8 cellular contexts compared by ENCODE assay signal in the genomic region with DNA sequence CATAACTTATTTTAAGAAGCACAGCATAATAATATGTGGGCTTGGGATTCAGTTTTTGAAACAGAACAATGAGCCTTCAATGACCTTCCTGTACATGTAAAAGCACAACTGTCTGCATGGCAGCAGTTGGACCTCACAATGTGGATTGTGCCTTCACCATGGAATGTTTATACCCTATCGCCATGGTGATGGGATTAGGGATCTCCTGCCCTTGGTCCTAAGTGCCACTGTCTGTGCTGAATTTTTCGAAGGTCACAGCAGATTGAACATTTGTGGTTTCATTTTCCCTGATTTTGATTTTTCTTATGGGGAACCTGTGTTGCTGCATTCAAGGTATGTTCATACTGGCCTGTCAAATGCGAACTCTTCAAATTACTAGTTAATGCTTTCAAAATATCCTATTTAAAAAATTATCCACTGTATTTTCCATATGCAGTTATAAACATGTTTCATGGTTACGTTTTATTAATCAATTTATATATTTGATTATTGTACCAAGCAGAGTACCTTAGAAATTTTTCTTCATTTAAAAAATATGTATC.
DNase-seq lines count a peak whose midpoint lies in the region; ATAC-seq and TF ChIP-seq lines count a peak whose summit lies in the region.
"Not testable (repeated sequence)": the region's sequence is repeated elsewhere in the genome, so short reads cannot be mapped to it uniquely, and the experiment has no call there.

No MANE protein-coding gene starts in this region.

- H3K9me2 ChIP-seq in PC-3 (replicated peaks; ENCODE audit: low read length), result not testable (repeated sequence)

- H3K36me3 Mint-ChIP-seq in HFFc6 (ENCODE audit: low read depth); activated CD8-positive, alpha-beta T cell treated with anti-CD3 and anti-CD28 coated beads, Interleukin-2, amount 10 ng/mL, durations not matched to agents 7 days and 5 days (ENCODE audit: low read depth): not testable (repeated sequence)

- H3K4me2 ChIP-seq in PC-3 (ENCODE audit: low read length), result not testable (repeated sequence)

- H3K36me3 ChIP-seq in PC-3 (ENCODE audit: low read depth, low read length), result not testable (repeated sequence)

- not testable (repeated sequence) for H3K4me1 Mint-ChIP-seq in HFFc6 (ENCODE audit: low read depth); activated CD8-positive, alpha-beta T cell treated with anti-CD3 and anti-CD28 coated beads, Interleukin-2, amount 10 ng/mL, durations not matched to agents 7 days and 5 days (ENCODE audit: low read depth)

- H4K20me1 ChIP-seq in PC-3 (ENCODE audit: low read length), result not testable (repeated sequence)

- H2AFZ ChIP-seq in PC-3 (ENCODE audit: low read length), result not testable (repeated sequence)

- POLR2A ChIA-PET in PC-3 (lab: Charles Lee; ENCODE audit: unreplicated experiment); activated CD8-positive, alpha-beta T cell treated with anti-CD3 and anti-CD28 coated beads, Interleukin-2, amount 10 ng/mL, durations not matched to agents 7 days and 5 days (lab: Charles Lee): not testable (repeated sequence)

- H3K4me3 ChIP-seq in PC-3 (ENCODE audit: low read length), result not testable (repeated sequence)

- CTCF ChIA-PET in PC-3 (lab: Charles Lee); activated CD8-positive, alpha-beta T cell treated with anti-CD3 and anti-CD28 coated beads, Interleukin-2, amount 10 ng/mL, durations not matched to agents 7 days and 5 days (lab: Charles Lee): not testable (repeated sequence)

- H3K27ac Mint-ChIP-seq in HFFc6; activated CD8-positive, alpha-beta T cell treated with anti-CD3 and anti-CD28 coated beads, Interleukin-2, amount 10 ng/mL, durations not matched to agents 7 days and 5 days: not testable (repeated sequence)

- H3K9me3 ChIP-seq in PC-3 (ENCODE audit: low read length), result not testable (repeated sequence)

- H3K27me3 Mint-ChIP-seq in HFFc6 (ENCODE audit: insufficient read depth); activated CD8-positive, alpha-beta T cell treated with anti-CD3 and anti-CD28 coated beads, Interleukin-2, amount 10 ng/mL, durations not matched to agents 7 days and 5 days (ENCODE audit: low read depth): not testable (repeated sequence)

- intact Hi-C loops in PC-3 (cut with micrococcal nuclease); posterior vena cava (cut with DNase I): not testable (repeated sequence)

- H3K4me1 ChIP-seq in PC-3 (ENCODE audit: insufficient read depth, low read length), result not testable (repeated sequence)

- TF ChIP-seq CTCF in HFFc6 (IDR thresholded peaks at IDR 0.05); PC-3 (conservative IDR thresholded peaks at IDR 0.05; ENCODE audit: low read depth, low read length): not testable (repeated sequence)

- ATAC-seq in HG03439 (IDR thresholded peaks at IDR 0.05; ENCODE audit: unreplicated experiment), result peak; percentile 43
- ATAC-seq in PC-3; activated CD8-positive, alpha-beta T cell treated with anti-CD3 and anti-CD28 coated beads, Interleukin-2, amount 10 ng/mL, durations not matched to agents 7 days and 5 days: not testable (repeated sequence)

- not testable (repeated sequence) for H3K27me3 ChIP-seq in PC-3 (ENCODE audit: low read length)

- in situ Hi-C loops in ACHN (cut with HindIII; ENCODE audit: low pct_ligation_motif_present, low pct_unique_long_range_greater_than_20kb, low sequenced_read_pairs), result not testable (repeated sequence)

- H3F3A ChIP-seq in PC-3 (ENCODE audit: low read length, unreplicated experiment), result not testable (repeated sequence)

- H3K9me3 Mint-ChIP-seq in HFFc6, result peaks cover 20% of the 10 kb centered on the region
- H3K9me3 Mint-ChIP-seq in activated CD8-positive, alpha-beta T cell treated with anti-CD3 and anti-CD28 coated beads, Interleukin-2, amount 10 ng/mL, durations not matched to agents 7 days and 5 days (ENCODE audit: insufficient read depth), result peaks cover 15% of the 10 kb centered on the region

- not testable (repeated sequence) for H3K4me3 Mint-ChIP-seq in HFFc6; activated CD8-positive, alpha-beta T cell treated with anti-CD3 and anti-CD28 coated beads, Interleukin-2, amount 10 ng/mL, durations not matched to agents 7 days and 5 days

- not testable (repeated sequence) for H3K9ac ChIP-seq in PC-3 (ENCODE audit: low read length)

- not testable (repeated sequence) for BruUV-seq in PC-3 (replicated peaks; lab: Mats Ljungman, UMichigan)

- DNase-seq in ACHN (peak; percentile 1), HFFc6 (peak; percentile 0), PC-3 (peak; percentile 1), cerebellar cortex (ENCODE audit: low spot score) (peak; percentile 0), kidney tubule cell (ENCODE audit: low spot score) (peak; percentile 1), posterior vena cava (ENCODE audit: low spot score) (peak; percentile 7)
- peak; percentile 29 for DNase-seq in activated CD8-positive, alpha-beta T cell treated with anti-CD3 and anti-CD28 coated beads, Interleukin-2, amount 10 ng/mL, durations not matched to agents 7 days and 5 days

- H3K79me2 ChIP-seq in PC-3 (ENCODE audit: low read length), result not testable (repeated sequence)

- not testable (repeated sequence) for H3K27ac ChIP-seq in PC-3 (ENCODE audit: low read length)
